In genomic region chr19:4856468-4856867, GRCh38 we compare ENCODE assay signal across 14 cellular contexts. TPM values are rescaled to one million over a fixed set of nuclear protein-coding genes. Genes with fewer than 3 reads are reported as not detected.
A peak's percentile ranks its signal among the peaks of the same experiment; 100 is the strongest.
DNase-seq lines count a peak whose midpoint lies in the region; TF ChIP-seq lines count a peak whose summit lies in the region.
"Not testable (repeated sequence)": the region's sequence is repeated elsewhere in the genome, so short reads cannot be mapped to it uniquely, and the experiment has no call there.
"Had no signal": no experiment of that assay in that cellular context is flagged by ENCODE, and none has a peak within 500 bp of the region (broad histone marks: within the 10 kb centered on the region; RNA-seq: fewer than 3 reads in every experiment).

No MANE protein-coding gene starts in this region.

- H3K27ac ChIP-seq in angular gyrus (ENCODE audit: low read depth, low read length) (peak overlapping the region; percentile 91), dorsolateral prefrontal cortex (peak overlapping the region in 57 of 59 donors; percentile 1 to 95 (median 80)), cardiac muscle cell (peak overlapping the region; percentile 89), substantia nigra (ENCODE audit: low read depth, low read length, poor library complexity, severe bottlenecking) (peak overlapping the region; percentile 81), testis (peak overlapping the region; percentile 56 to 59)

- peaks cover 23% of the 10 kb centered on the region for H3K36me3 ChIP-seq in cardiac muscle cell
- H3K36me3 ChIP-seq in testis (ENCODE audit: low read depth, missing control alignments): not testable (repeated sequence)

- not testable (repeated sequence) for H3K9me3 ChIP-seq in cardiac muscle cell (ENCODE audit: low read depth); testis

- not testable (repeated sequence) for H3K4me1 ChIP-seq in cardiac muscle cell (ENCODE audit: low read depth)
- H3K4me1 ChIP-seq in testis: peaks cover 15% of the 10 kb centered on the region

- not testable (repeated sequence) for H3K27me3 ChIP-seq in dorsolateral prefrontal cortex, cardiac muscle cell, testis

- DNase-seq in dorsolateral prefrontal cortex (peak in 2 of 10 donors; percentile 41 to 66), medulla oblongata (ENCODE audit: extremely low spot score) (peak; percentile 43), substantia nigra (lab: John Stamatoyannopoulos, UW) (peak in 18 of 49 donors; percentile 7 to 52 (median 20)), testis (peak; percentile 43)
- not testable (repeated sequence) for DNase-seq in cardiac muscle cell (ENCODE audit: low read depth in 1 of 2, low spot score in 1 of 2)

- TF ChIP-seq CTCF in dorsolateral prefrontal cortex (IDR thresholded peaks at IDR 0.05 in 54 of 56, conservative IDR thresholded peaks at IDR 0.05 in 2 of 56; ENCODE audit: low read depth in 1 of 56, partially characterized antibody in 56 of 56); cardiac muscle cell (IDR thresholded peaks at IDR 0.05; ENCODE audit: low read depth, low read length); testis (IDR thresholded peaks at IDR 0.05): not testable (repeated sequence)

- WGBS in testis, 2 donors: 79 to 82% methylated on average over 11 to 12 of the region's 12 CpGs

- intact Hi-C loops in dorsolateral prefrontal cortex (cut with DNase I): loop anchor here in 1 of 2 donors (5.0 kb wide), 1 partner anchor 39 kb away; no protein-coding TSS in a partner anchor
- intact Hi-C loops in testis (cut with DNase I; ENCODE audit: low total_unique reads): not testable (repeated sequence)

- H3K4me3 ChIP-seq in dorsolateral prefrontal cortex, cardiac muscle cell, testis: not testable (repeated sequence)

- not testable (repeated sequence) for TF ChIP-seq POLR2A in testis (IDR thresholded peaks at IDR 0.05)

RNA-seq across cellular contexts. Expression of gene PLIN3, which starts 11.0 kb away (rescaled TPM):
- total RNA-seq in dorsolateral prefrontal cortex (100 to 1,000 TPM in 2 of 120 experiments, 10 to 100 TPM in 118; 10.5 to 104 (median 28.0) TPM), cardiac muscle cell (114 and 147 TPM in 2 replicates), testis (10 to 100 TPM; 63.4 to 82.8 TPM)
- polyA plus RNA-seq in cardiac muscle cell (108 and 144 TPM in 2 replicates), testis (ENCODE audit: insufficient read depth, low read depth, low replicate concordance) (109 TPM)

RNA-seq across cellular contexts. Expression of gene TICAM1, which starts 25.0 kb away (rescaled TPM):
- total RNA-seq in dorsolateral prefrontal cortex (10 to 100 TPM in 114 of 120 experiments, 1 to 10 TPM in 6; 8.8 to 19.8 (median 13.4) TPM), cardiac muscle cell (0.21 and 1.5 TPM in 2 replicates), testis (1 to 10 TPM; 5.0 to 6.3 TPM)
- polyA plus RNA-seq in cardiac muscle cell (0.38 and 4.2 TPM in 2 replicates), testis (ENCODE audit: insufficient read depth, low read depth, low replicate concordance) (4.8 TPM)
- total RNA-seq: G401 had no signal

RNA-seq across cellular contexts. Expression of gene ARRDC5, which starts 46.2 kb away (rescaled TPM):
- total RNA-seq in dorsolateral prefrontal cortex: 1 to 10 TPM in 5 of 120 experiments, under 1 TPM in 75, not detected in 40; 0.28 to 1.8 (median 0.50) TPM
- not detected in 2 replicates for total RNA-seq in cardiac muscle cell
- not detected in 2 replicates for polyA plus RNA-seq in cardiac muscle cell
- total RNA-seq in testis: 10 to 100 TPM in 1 of 2 donors, 1 to 10 TPM in 1; 8.7 to 17.4 TPM
- polyA plus RNA-seq in testis (ENCODE audit: insufficient read depth, low read depth, low replicate concordance): 26.2 TPM
- total RNA-seq: Calu3, Daoy, G401, GM23338, H4, H9 had no signal
- polyA plus RNA-seq: A549, BJ, GM23338 had no signal

RNA-seq across cellular contexts. Expression of gene UHRF1, which starts 52.8 kb away (rescaled TPM):
- 10 to 100 TPM in 8 of 120 experiments, 1 to 10 TPM in 111, under 1 TPM in 1; 0.41 to 13.6 (median 3.8) TPM for total RNA-seq in dorsolateral prefrontal cortex
- total RNA-seq in cardiac muscle cell: 10.9 and 17.3 TPM in 2 replicates
- polyA plus RNA-seq in cardiac muscle cell: 10.0 and 17.5 TPM in 2 replicates
- 10 to 100 TPM in 1 of 2 donors, 1 to 10 TPM in 1; 10.0 to 11.7 TPM for total RNA-seq in testis
- 9.3 TPM for polyA plus RNA-seq in testis (ENCODE audit: insufficient read depth, low read depth, low replicate concordance)
